7 cellular contexts compared by ENCODE assay signal in genomic region chr22:30302810-30303138, GRCh38. TPM values are rescaled to one million over a fixed set of nuclear protein-coding genes. Genes with fewer than 3 reads are reported as not detected.
DNase-seq lines count a peak whose midpoint lies in the region; ATAC-seq and TF ChIP-seq lines count a peak whose summit lies in the region.
"Had no signal": no experiment of that assay in that cellular context is flagged by ENCODE, and none has a peak within 500 bp of the region (broad histone marks: within the 10 kb centered on the region; RNA-seq: fewer than 3 reads in every experiment).

No MANE protein-coding gene starts in this region.

- no peak for ATAC-seq in activated CD8-positive, alpha-beta T cell treated with anti-CD3 and anti-CD28 coated beads for 36 hours
- no peak for ATAC-seq in GM19035 (IDR thresholded peaks at IDR 0.05; ENCODE audit: unreplicated experiment)

- H3K9me3 Mint-ChIP-seq in CD8-positive, alpha-beta memory T cell: no peaks in the 10 kb centered on the region
- no peaks in the 10 kb centered on the region for H3K9me3 Mint-ChIP-seq in activated CD8-positive, alpha-beta T cell treated with anti-CD3 and anti-CD28 coated beads for 36 hours
- H3K9me3 Mint-ChIP-seq: nephron had no signal

- H3K4me3 ChIP-seq in CD8-positive, alpha-beta memory T cell (ENCODE audit: low read length): peak overlapping the region; percentile 49
- no peak overlapping the region for H3K4me3 ChIP-seq in muscle layer of duodenum (ENCODE audit: low read depth in 1 of 2, low read length in 2 of 2)

- H3K36me3 ChIP-seq in CD8-positive, alpha-beta memory T cell (ENCODE audit: insufficient read depth, low read length): peaks cover 34% of the 10 kb centered on the region
- peaks cover 22 to 27% of the 10 kb centered on the region in 2 donors for H3K36me3 ChIP-seq in muscle layer of duodenum (ENCODE audit: control insufficient read depth in 1 of 2, insufficient read depth in 2 of 2, low read length in 2 of 2)

- TF ChIP-seq CTCF in activated CD8-positive, alpha-beta T cell treated with anti-CD3 and anti-CD28 coated beads for 36 hours (IDR thresholded peaks at IDR 0.05): no peak

- H3K4me1 Mint-ChIP-seq in CD8-positive, alpha-beta memory T cell: peaks cover 80 to 90% (median 88%) of the 10 kb centered on the region in 3 donors
- H3K4me1 Mint-ChIP-seq in activated CD8-positive, alpha-beta T cell treated with anti-CD3 and anti-CD28 coated beads for 36 hours (ENCODE audit: low read depth): peaks cover 87% of the 10 kb centered on the region

- peak overlapping the region; percentile 83 to 96 (median 91) for H3K27ac Mint-ChIP-seq in CD8-positive, alpha-beta memory T cell
- H3K27ac Mint-ChIP-seq in activated CD8-positive, alpha-beta T cell treated with anti-CD3 and anti-CD28 coated beads for 36 hours: peak overlapping the region; percentile 90
- H3K27ac Mint-ChIP-seq: nephron had no signal

- peaks cover 97% of the 10 kb centered on the region for H3K4me1 ChIP-seq in CD8-positive, alpha-beta memory T cell (ENCODE audit: insufficient read depth, low read length)
- peaks cover 44 to 72% of the 10 kb centered on the region in 2 donors for H3K4me1 ChIP-seq in muscle layer of duodenum (ENCODE audit: control insufficient read depth in 1 of 2, insufficient read depth in 2 of 2, low read length in 2 of 2)

- H3K9me3 ChIP-seq in CD8-positive, alpha-beta memory T cell (ENCODE audit: low read length): no peaks in the 10 kb centered on the region
- no peaks in the 10 kb centered on the region for H3K9me3 ChIP-seq in muscle layer of duodenum (ENCODE audit: control insufficient read depth in 1 of 2, low read length in 2 of 2)

- peak overlapping the region; percentile 22 for H3K27ac ChIP-seq in CD8-positive, alpha-beta memory T cell (ENCODE audit: low read depth, low read length)
- H3K27ac ChIP-seq in muscle layer of duodenum (ENCODE audit: low read length): peak overlapping the region; percentile 62

- CTCF ChIA-PET in CD8-positive, alpha-beta memory T cell (lab: Charles Lee): interaction anchor here (0.9 to 8.6 kb wide), 3 partner anchors 12 to 24 kb away, joined by 3 to 98 read pairs (median 3); partner anchors contain the start of genes CASTOR1 and TBC1D10A
- CTCF ChIA-PET in activated CD8-positive, alpha-beta T cell treated with anti-CD3 and anti-CD28 coated beads for 36 hours (lab: Charles Lee): interaction anchor here (0.6 to 9.5 kb wide), 6 partner anchors 13 to 87 kb away, joined by 3 to 81 read pairs (median 4); partner anchors contain the start of gene CASTOR1

- H3K36me3 Mint-ChIP-seq in CD8-positive, alpha-beta memory T cell: peaks cover 0 to 62% (median 7%) of the 10 kb centered on the region in 3 donors
- H3K36me3 Mint-ChIP-seq in activated CD8-positive, alpha-beta T cell treated with anti-CD3 and anti-CD28 coated beads for 36 hours (ENCODE audit: low read depth): peaks cover 15% of the 10 kb centered on the region

- no peak for DNase-seq in CD8-positive, alpha-beta memory T cell
- DNase-seq in activated CD8-positive, alpha-beta T cell treated with anti-CD3 and anti-CD28 coated beads for 36 hours: no peak
- DNase-seq in NCI-H146 (lab: John Stamatoyannopoulos, UW): no peak
- no peak for DNase-seq in stimulated activated CD4-positive, alpha-beta T cell treated with anti-CD3 and anti-CD28 coated beads, Interleukin-1b, Interleukin-23, amount 100 ng/mL, for 48 hours

- no peaks in the 10 kb centered on the region for H3K27me3 Mint-ChIP-seq in CD8-positive, alpha-beta memory T cell
- H3K27me3 Mint-ChIP-seq in activated CD8-positive, alpha-beta T cell treated with anti-CD3 and anti-CD28 coated beads for 36 hours: no peaks in the 10 kb centered on the region

- peak overlapping the region; percentile 38 to 82 (median 59) for H3K4me3 Mint-ChIP-seq in CD8-positive, alpha-beta memory T cell
- peak overlapping the region; percentile 41 for H3K4me3 Mint-ChIP-seq in activated CD8-positive, alpha-beta T cell treated with anti-CD3 and anti-CD28 coated beads for 36 hours
- H3K4me3 Mint-ChIP-seq: nephron had no signal

- no peaks in the 10 kb centered on the region for H3K27me3 ChIP-seq in CD8-positive, alpha-beta memory T cell (ENCODE audit: insufficient read depth, low read length, poor library complexity, severe bottlenecking)
- no peaks in the 10 kb centered on the region for H3K27me3 ChIP-seq in muscle layer of duodenum (ENCODE audit: low read depth, low read length)

- intact Hi-C loops in activated CD8-positive, alpha-beta T cell treated with anti-CD3 and anti-CD28 coated beads for 36 hours (cut with micrococcal nuclease): no loop called here

- POLR2A ChIA-PET in CD8-positive, alpha-beta memory T cell (lab: Charles Lee): interaction anchor here (3.1 to 7.2 kb wide), 3 partner anchors 13 to 53 kb away, joined by 12 to 71 read pairs (median 21); partner anchors contain the start of genes CASTOR1, CCDC157, SF3A1 and TBC1D10A
- POLR2A ChIA-PET in activated CD8-positive, alpha-beta T cell treated with anti-CD3 and anti-CD28 coated beads for 36 hours (lab: Charles Lee): interaction anchor here (0.8 to 4.2 kb wide), 5 partner anchors 9 to 15 kb away, joined by 3 to 22 read pairs (median 5); no protein-coding TSS in a partner anchor

RNA-seq across cellular contexts. Expression of gene CASTOR1, which starts 13.5 kb away (rescaled TPM):
- 1 to 10 TPM; 4.0 to 5.3 TPM for total RNA-seq in CD8-positive, alpha-beta memory T cell
- polyA plus RNA-seq in CD8-positive, alpha-beta memory T cell: 17.8 TPM
- total RNA-seq in activated CD8-positive, alpha-beta T cell treated with anti-CD3 and anti-CD28 coated beads for 36 hours: 1 to 10 TPM; 4.2 to 5.1 TPM

RNA-seq across cellular contexts. Expression of gene TBC1D10A, which starts 24.0 kb away (rescaled TPM):
- 10 to 100 TPM; 14.7 to 17.3 TPM for total RNA-seq in CD8-positive, alpha-beta memory T cell
- 55.2 TPM for polyA plus RNA-seq in CD8-positive, alpha-beta memory T cell
- total RNA-seq in activated CD8-positive, alpha-beta T cell treated with anti-CD3 and anti-CD28 coated beads for 36 hours: 10 to 100 TPM; 20.5 to 21.1 TPM

RNA-seq across cellular contexts. Expression of gene OSM, which starts 36.1 kb away (rescaled TPM):
- 10 to 100 TPM; 18.9 to 20.7 TPM for total RNA-seq in CD8-positive, alpha-beta memory T cell
- 16.4 TPM for polyA plus RNA-seq in CD8-positive, alpha-beta memory T cell
- total RNA-seq in activated CD8-positive, alpha-beta T cell treated with anti-CD3 and anti-CD28 coated beads for 36 hours: 10 to 100 TPM; 44.3 to 45.7 TPM

RNA-seq across cellular contexts. Expression of gene SF3A1, which starts 53.9 kb away (rescaled TPM):
- total RNA-seq in CD8-positive, alpha-beta memory T cell: 100 to 1,000 TPM; 235 to 241 TPM
- polyA plus RNA-seq in CD8-positive, alpha-beta memory T cell: 139 TPM
- 100 to 1,000 TPM; 252 to 262 TPM for total RNA-seq in activated CD8-positive, alpha-beta T cell treated with anti-CD3 and anti-CD28 coated beads for 36 hours

RNA-seq across cellular contexts. Expression of gene CCDC157, which starts 54.0 kb away (rescaled TPM):
- total RNA-seq in CD8-positive, alpha-beta memory T cell: 1 to 10 TPM; 2.7 to 2.9 TPM
- 1.4 TPM for polyA plus RNA-seq in CD8-positive, alpha-beta memory T cell
- total RNA-seq in activated CD8-positive, alpha-beta T cell treated with anti-CD3 and anti-CD28 coated beads for 36 hours: 1 to 10 TPM; 2.2 to 2.4 TPM
